7 cellular contexts compared by ENCODE assay signal in the genomic region with DNA sequence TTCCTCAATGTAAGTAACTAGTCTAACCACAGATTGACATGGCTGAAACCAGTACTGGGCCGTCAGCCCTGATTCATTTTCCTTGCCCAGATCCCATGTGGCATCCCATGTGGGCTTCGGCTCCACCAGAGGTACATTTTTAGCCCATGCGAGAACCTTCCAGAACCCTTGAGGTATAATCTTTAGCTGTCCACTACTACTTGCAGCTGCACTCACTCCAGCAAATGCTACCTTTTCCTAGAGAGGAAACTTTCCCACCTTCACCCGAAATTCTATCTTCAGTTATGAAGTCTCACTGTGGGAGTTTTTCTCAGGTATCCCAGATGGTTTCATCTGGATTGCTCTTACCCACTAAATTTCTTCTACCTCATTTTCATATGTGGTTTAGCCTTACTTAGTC.
"Had no signal": no experiment of that assay in that cellular context is flagged by ENCODE, and none has a peak within 500 bp of the region (broad histone marks: within the 10 kb centered on the region; RNA-seq: fewer than 3 reads in every experiment).

No MANE protein-coding gene starts in this region.

- DNase-seq: GDM1, GF-D8 had no signal

- FAIRE-seq: G401.6, GM12891, GM12892, GM18507, GM19239 had no signal
